In genomic region chr1:200895801-200896570, GRCh38 we compare ENCODE assay signal across 1 cellular context.
A peak's percentile ranks its signal among the peaks of the same experiment; 100 is the strongest.
TF ChIP-seq lines count a peak whose summit lies in the region.

No MANE protein-coding gene starts in this region.

TF ChIP-seq in HepG2, 621 proteins besides CTCF, POLR2A, EP300 and RAD21 (continued from another document):
- TF ChIP-seq ZBED4 (CRISPR knock-in tag; IDR thresholded peaks at IDR 0.05; ENCODE audit: borderline replicate concordance) = no peak
- TF ChIP-seq ZNF354B (CRISPR knock-in tag; IDR thresholded peaks at IDR 0.05) = no peak
- TF ChIP-seq, protein P1, sequence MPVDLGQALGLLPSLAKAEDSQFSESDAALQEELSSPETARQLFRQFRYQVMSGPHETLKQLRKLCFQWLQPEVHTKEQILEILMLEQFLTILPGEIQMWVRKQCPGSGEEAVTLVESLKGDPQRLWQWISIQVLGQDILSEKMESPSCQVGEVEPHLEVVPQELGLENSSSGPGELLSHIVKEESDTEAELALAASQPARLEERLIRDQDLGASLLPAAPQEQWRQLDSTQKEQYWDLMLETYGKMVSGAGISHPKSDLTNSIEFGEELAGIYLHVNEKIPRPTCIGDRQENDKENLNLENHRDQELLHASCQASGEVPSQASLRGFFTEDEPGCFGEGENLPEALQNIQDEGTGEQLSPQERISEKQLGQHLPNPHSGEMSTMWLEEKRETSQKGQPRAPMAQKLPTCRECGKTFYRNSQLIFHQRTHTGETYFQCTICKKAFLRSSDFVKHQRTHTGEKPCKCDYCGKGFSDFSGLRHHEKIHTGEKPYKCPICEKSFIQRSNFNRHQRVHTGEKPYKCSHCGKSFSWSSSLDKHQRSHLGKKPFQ (CRISPR knock-in tag; IDR thresholded peaks at IDR 0.05; ENCODE audit: insufficient replicate concordance) = no peak
- TF ChIP-seq, protein P2, sequence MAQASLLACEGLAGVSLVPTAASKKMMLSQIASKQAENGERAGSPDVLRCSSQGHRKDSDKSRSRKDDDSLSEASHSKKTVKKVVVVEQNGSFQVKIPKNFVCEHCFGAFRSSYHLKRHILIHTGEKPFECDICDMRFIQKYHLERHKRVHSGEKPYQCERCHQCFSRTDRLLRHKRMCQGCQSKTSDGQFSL (CRISPR knock-in tag; IDR thresholded peaks at IDR 0.05) = no peak
- 0 out of 2 replicates have a peak, but pooled peaks have one; percentile 12 for TF ChIP-seq GATAD1 (CRISPR knock-in tag; IDR thresholded peaks at IDR 0.05)
- no peak for TF ChIP-seq MED1 (CRISPR knock-in tag; IDR thresholded peaks at IDR 0.05)
- TF ChIP-seq, protein P3, sequence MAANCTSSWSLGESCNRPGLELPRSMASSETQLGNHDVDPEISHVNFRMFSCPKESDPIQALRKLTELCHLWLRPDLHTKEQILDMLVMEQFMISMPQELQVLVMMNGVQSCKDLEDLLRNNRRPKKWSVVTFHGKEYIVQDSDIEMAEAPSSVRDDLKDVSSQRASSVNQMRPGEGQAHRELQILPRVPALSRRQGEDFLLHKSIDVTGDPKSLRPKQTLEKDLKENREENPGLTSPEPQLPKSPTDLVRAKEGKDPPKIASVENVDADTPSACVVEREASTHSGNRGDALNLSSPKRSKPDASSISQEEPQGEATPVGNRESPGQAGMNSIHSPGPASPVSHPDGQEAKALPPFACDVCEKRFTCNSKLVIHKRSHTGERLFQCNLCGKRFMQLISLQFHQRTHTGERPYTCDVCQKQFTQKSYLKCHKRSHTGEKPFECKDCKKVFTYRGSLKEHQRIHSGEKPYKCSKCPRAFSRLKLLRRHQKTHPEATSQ (CRISPR knock-in tag; IDR thresholded peaks at IDR 0.05; ENCODE audit: borderline replicate concordance) = no peak
- no peak for TF ChIP-seq ZNF329 (CRISPR knock-in tag; IDR thresholded peaks at IDR 0.05; ENCODE audit: low read depth)
- peak; percentile 87 for TF ChIP-seq HNF1A (IDR thresholded peaks at IDR 0.05; ENCODE audit: low read depth)
- TF ChIP-seq HNF1A (CRISPR knock-in tag; IDR thresholded peaks at IDR 0.05; ENCODE audit: borderline replicate concordance) = peak; percentile 72
- peak; percentile 10; the same call in 1 of the 2 replicates for TF ChIP-seq NCOA2 (CRISPR knock-in tag; IDR thresholded peaks at IDR 0.05)
- no peak for TF ChIP-seq ZC3H4 (CRISPR knock-in tag; IDR thresholded peaks at IDR 0.05; ENCODE audit: borderline replicate concordance)
- TF ChIP-seq, protein P4, sequence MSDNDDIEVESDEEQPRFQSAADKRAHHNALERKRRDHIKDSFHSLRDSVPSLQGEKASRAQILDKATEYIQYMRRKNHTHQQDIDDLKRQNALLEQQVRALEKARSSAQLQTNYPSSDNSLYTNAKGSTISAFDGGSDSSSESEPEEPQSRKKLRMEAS (IDR thresholded peaks at IDR 0.05) = no peak
- no peak for TF ChIP-seq PTBP1 (IDR thresholded peaks at IDR 0.05; ENCODE audit: low read depth, low read length, poor library complexity, severe bottlenecking)
- 0 out of 2 replicates have a peak, but pooled peaks have one; percentile 2 for TF ChIP-seq ZFY (CRISPR knock-in tag; IDR thresholded peaks at IDR 0.05)
- 0 out of 2 replicates have a peak, but pooled peaks have one; percentile 42 for TF ChIP-seq SP5 (CRISPR knock-in tag; IDR thresholded peaks at IDR 0.05; ENCODE audit: borderline replicate concordance, low read depth)
- no peak for TF ChIP-seq SCMH1 (CRISPR knock-in tag; IDR thresholded peaks at IDR 0.05; ENCODE audit: borderline replicate concordance)
- no peak for TF ChIP-seq BRD4 (CRISPR knock-in tag; IDR thresholded peaks at IDR 0.05)
- no peak for TF ChIP-seq ZFP41 (CRISPR knock-in tag; IDR thresholded peaks at IDR 0.05; ENCODE audit: borderline replicate concordance)
- no peak for TF ChIP-seq ZBTB37 (CRISPR knock-in tag; IDR thresholded peaks at IDR 0.05)
- no peak for TF ChIP-seq ZNF562 (CRISPR knock-in tag; IDR thresholded peaks at IDR 0.05; ENCODE audit: borderline replicate concordance)
- 0 out of 2 replicates have a peak, but pooled peaks have one; percentile 15 for TF ChIP-seq ZBTB7B (CRISPR knock-in tag; IDR thresholded peaks at IDR 0.05)
- peak; percentile 28; the same call in 1 of the 2 replicates for TF ChIP-seq BHLHE40 (IDR thresholded peaks at IDR 0.05; ENCODE audit: low read length)
- TF ChIP-seq ATF7-NPFF (CRISPR knock-in tag; IDR thresholded peaks at IDR 0.05; ENCODE audit: low read depth) = no peak
- no peak for TF ChIP-seq ZNF101 (CRISPR knock-in tag; IDR thresholded peaks at IDR 0.05; ENCODE audit: borderline replicate concordance, low read depth)
- no peak for TF ChIP-seq ARID5B (CRISPR knock-in tag; IDR thresholded peaks at IDR 0.05)
- no peak for TF ChIP-seq ZNF766 (CRISPR knock-in tag; IDR thresholded peaks at IDR 0.05; ENCODE audit: borderline replicate concordance)
- no peak for TF ChIP-seq ZNF546 (CRISPR knock-in tag; conservative IDR thresholded peaks at IDR 0.05)
- no peak for TF ChIP-seq ZFP91 (CRISPR knock-in tag; IDR thresholded peaks at IDR 0.05; ENCODE audit: borderline replicate concordance)
